ENCODE assay signal across 2 cellular contexts in genomic region chr4:141039156-141039555, GRCh38.
TF ChIP-seq lines count a peak whose summit lies in the region.

No MANE protein-coding gene starts in this region.

TF ChIP-seq in HEK293, 187 proteins besides CTCF, POLR2A, EP300 and RAD21:
- TF ChIP-seq, protein P1, sequence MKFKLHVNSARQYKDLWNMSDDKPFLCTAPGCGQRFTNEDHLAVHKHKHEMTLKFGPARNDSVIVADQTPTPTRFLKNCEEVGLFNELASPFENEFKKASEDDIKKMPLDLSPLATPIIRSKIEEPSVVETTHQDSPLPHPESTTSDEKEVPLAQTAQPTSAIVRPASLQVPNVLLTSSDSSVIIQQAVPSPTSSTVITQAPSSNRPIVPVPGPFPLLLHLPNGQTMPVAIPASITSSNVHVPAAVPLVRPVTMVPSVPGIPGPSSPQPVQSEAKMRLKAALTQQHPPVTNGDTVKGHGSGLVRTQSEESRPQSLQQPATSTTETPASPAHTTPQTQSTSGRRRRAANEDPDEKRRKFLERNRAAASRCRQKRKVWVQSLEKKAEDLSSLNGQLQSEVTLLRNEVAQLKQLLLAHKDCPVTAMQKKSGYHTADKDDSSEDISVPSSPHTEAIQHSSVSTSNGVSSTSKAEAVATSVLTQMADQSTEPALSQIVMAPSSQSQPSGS (tag by site-specific recombination; IDR thresholded peaks at IDR 0.05; ENCODE audit: low read depth) = no peak
- TF ChIP-seq HIC1 (tag by site-specific recombination; IDR thresholded peaks at IDR 0.05) = no peak
- TF ChIP-seq PRDM1 (tag by site-specific recombination; IDR thresholded peaks at IDR 0.05) = peak; percentile 90
- no peak for TF ChIP-seq ZNF350 (tag by site-specific recombination; IDR thresholded peaks at IDR 0.05)

TF ChIP-seq in IMR-90, 13 proteins besides CTCF, POLR2A, EP300 and RAD21 (continued from another document):
- TF ChIP-seq ELK1 (IDR thresholded peaks at IDR 0.05; ENCODE audit: borderline replicate concordance, low read depth, low read length) = no peak
- TF ChIP-seq RCOR1 (IDR thresholded peaks at IDR 0.05; ENCODE audit: insufficient replicate concordance, low read length) = no peak
- TF ChIP-seq SMC3 (IDR thresholded peaks at IDR 0.05; ENCODE audit: low read depth, low read length) = no peak
- TF ChIP-seq MAFK (IDR thresholded peaks at IDR 0.05; ENCODE audit: low read depth, low read length) = no peak
- no peak for TF ChIP-seq NFE2L2 (IDR thresholded peaks at IDR 0.05; ENCODE audit: low read depth, low read length)
- TF ChIP-seq RFX5 (IDR thresholded peaks at IDR 0.05; ENCODE audit: low read depth, low read length) = no peak
- TF ChIP-seq CEBPB (IDR thresholded peaks at IDR 0.05; ENCODE audit: low read depth, low read length) = no peak
- TF ChIP-seq CHD1 (IDR thresholded peaks at IDR 0.05; ENCODE audit: low read depth, low read length) = no peak
- TF ChIP-seq FOS (IDR thresholded peaks at IDR 0.05; ENCODE audit: low read depth, low read length) = no peak
- TF ChIP-seq, protein P2, sequence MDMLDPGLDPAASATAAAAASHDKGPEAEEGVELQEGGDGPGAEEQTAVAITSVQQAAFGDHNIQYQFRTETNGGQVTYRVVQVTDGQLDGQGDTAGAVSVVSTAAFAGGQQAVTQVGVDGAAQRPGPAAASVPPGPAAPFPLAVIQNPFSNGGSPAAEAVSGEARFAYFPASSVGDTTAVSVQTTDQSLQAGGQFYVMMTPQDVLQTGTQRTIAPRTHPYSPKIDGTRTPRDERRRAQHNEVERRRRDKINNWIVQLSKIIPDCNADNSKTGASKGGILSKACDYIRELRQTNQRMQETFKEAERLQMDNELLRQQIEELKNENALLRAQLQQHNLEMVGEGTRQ (IDR thresholded peaks at IDR 0.05; ENCODE audit: low read depth, low read length) = no peak
TF ChIP-seq in IMR-90: peak in this region for 0.
